24 cellular contexts compared by ENCODE assay signal in the genomic region with DNA sequence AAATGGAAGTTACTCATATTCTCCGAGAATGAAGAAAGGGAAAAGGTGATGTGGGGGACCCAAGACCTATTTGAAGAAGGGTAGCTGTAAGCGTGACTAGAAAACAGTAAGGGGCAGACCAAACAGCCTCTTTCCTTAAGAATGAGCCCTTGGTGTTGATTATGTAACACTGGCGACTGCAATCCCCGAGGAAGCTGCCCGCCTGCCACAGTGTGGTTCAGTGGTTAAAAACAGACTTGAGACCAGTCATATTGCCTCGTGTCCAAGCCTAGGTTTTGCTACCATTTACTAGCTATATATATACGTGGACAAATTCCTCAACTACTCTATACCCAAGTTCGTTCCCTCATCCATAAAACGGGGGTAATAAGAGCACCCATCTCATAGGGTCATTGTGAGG. TPM values are rescaled to one million over a fixed set of nuclear protein-coding genes. Genes with fewer than 3 reads are reported as not detected.
"Had no signal": no experiment of that assay in that cellular context is flagged by ENCODE, and none has a peak within 500 bp of the region (broad histone marks: within the 10 kb centered on the region; RNA-seq: fewer than 3 reads in every experiment).

No MANE protein-coding gene starts in this region.

- H3K27ac ChIP-seq: foreskin keratinocyte, pancreas, psoas muscle, right atrium auricular region, tibial nerve, uterus had no signal

- DNase-seq: activated CD4-positive, alpha-beta T cell treated with anti-CD3 and anti-CD28 coated beads for 48 hours; activated CD8-positive, alpha-beta T cell treated with anti-CD3 and anti-CD28 coated beads, Interleukin-2, amount 10 ng/mL, durations not matched to agents 7 days and 5 days; activated gamma-delta T cell; aorta; caudate nucleus; effector CD4-positive, alpha-beta T cell; erythroblast; foreskin keratinocyte; left colon; mesenchymal stem cell; nephron progenitor cell; pancreas; psoas muscle; stimulated activated CD4-positive, alpha-beta T cell treated with anti-CD3 and anti-CD28 coated beads, Interleukin-12 subunit alpha, Interleukin-12 subunit beta, amount 100 ng/mL, for 4 hours; stimulated activated CD4-positive, alpha-beta T cell treated with anti-CD3 and anti-CD28 coated beads, Interleukin-4, amount 100 ng/mL, for 4 hours; substantia nigra; uterus had no signal

- H3K27ac Mint-ChIP-seq: activated CD8-positive, alpha-beta T cell treated with anti-CD3 and anti-CD28 coated beads, Interleukin-2, amount 10 ng/mL, durations not matched to agents 7 days and 5 days; activated naive CD4-positive, alpha-beta T cell treated with anti-CD3 and anti-CD28 coated beads, Interleukin-2, amount 50 U/mL, for 24 hours; activated T-helper 1 cell treated with anti-CD3 and anti-CD28 coated beads, Interleukin-12 subunit alpha, Interleukin-12 subunit beta, Interleukin-2, Interleukin-4 antibody, amounts not matched to agents 30 ng/mL and 10 ng/mL and 1 ng/mL, durations not matched to agents 14 hours and 24 hours and 36 hours; brain; dendritic cell treated with granulocyte-macrophage colony-stimulating factor and Interleukin-4, amounts not matched to agents 40 ng/mL and 50 ng/mL, for 4 days; nephron progenitor cell; stimulated activated naive CD8-positive, alpha-beta T cell treated with anti-CD3 and anti-CD28 coated beads, Interleukin-15, Interleukin-2, amounts not matched to agents 100 ng/mL and 50 ng/mL, for 24 hours had no signal

- H3K4me1 Mint-ChIP-seq: activated naive CD4-positive, alpha-beta T cell treated with anti-CD3 and anti-CD28 coated beads, Interleukin-2, amount 50 U/mL, for 24 hours had no signal

- H3K4me1 ChIP-seq: pancreas, uterus had no signal

- ATAC-seq: activated CD8-positive, alpha-beta T cell treated with anti-CD3 and anti-CD28 coated beads, Interleukin-2, amount 10 ng/mL, durations not matched to agents 7 days and 5 days; foreskin keratinocyte; left colon; pancreas; psoas muscle had no signal

- H3K27me3 ChIP-seq: foreskin keratinocyte, pancreas, right atrium auricular region, tibial nerve, uterus had no signal

- H3K4me3 Mint-ChIP-seq: activated CD8-positive, alpha-beta T cell treated with anti-CD3 and anti-CD28 coated beads, Interleukin-2, amount 10 ng/mL, durations not matched to agents 7 days and 5 days; activated naive CD4-positive, alpha-beta T cell treated with anti-CD3 and anti-CD28 coated beads, Interleukin-2, amount 50 U/mL, for 24 hours; activated T-helper 1 cell treated with anti-CD3 and anti-CD28 coated beads, Interleukin-12 subunit alpha, Interleukin-12 subunit beta, Interleukin-2, Interleukin-4 antibody, amounts not matched to agents 30 ng/mL and 10 ng/mL and 1 ng/mL, durations not matched to agents 14 hours and 24 hours and 36 hours; brain; dendritic cell treated with granulocyte-macrophage colony-stimulating factor and Interleukin-4, amounts not matched to agents 40 ng/mL and 50 ng/mL, for 4 days; nephron progenitor cell; stimulated activated naive CD8-positive, alpha-beta T cell treated with anti-CD3 and anti-CD28 coated beads, Interleukin-15, Interleukin-2, amounts not matched to agents 100 ng/mL and 50 ng/mL, for 24 hours had no signal

- H3K9me3 Mint-ChIP-seq: activated T-helper 1 cell treated with anti-CD3 and anti-CD28 coated beads, Interleukin-12 subunit alpha, Interleukin-12 subunit beta, Interleukin-2, Interleukin-4 antibody, amounts not matched to agents 30 ng/mL and 10 ng/mL and 1 ng/mL, durations not matched to agents 14 hours and 24 hours and 36 hours had no signal

- H3K36me3 Mint-ChIP-seq: activated naive CD4-positive, alpha-beta T cell treated with anti-CD3 and anti-CD28 coated beads, Interleukin-2, amount 50 U/mL, for 24 hours had no signal

- H3K36me3 ChIP-seq: pancreas, right atrium auricular region, tibial nerve, uterus had no signal

- H3K9me3 ChIP-seq: pancreas, psoas muscle, tibial nerve, uterus had no signal

- H3K4me3 ChIP-seq: pancreas, psoas muscle, right atrium auricular region, tibial nerve, uterus had no signal

RNA-seq across cellular contexts. Expression of gene SSPN, which starts 49.1 kb away (rescaled TPM):
- total RNA-seq: activated CD8-positive, alpha-beta T cell treated with anti-CD3 and anti-CD28 coated beads, Interleukin-2, amount 10 ng/mL, durations not matched to agents 7 days and 5 days; activated T-helper 1 cell treated with anti-CD3 and anti-CD28 coated beads, Interleukin-12 subunit alpha, Interleukin-12 subunit beta, Interleukin-2, Interleukin-4 antibody, amounts not matched to agents 30 ng/mL and 10 ng/mL and 1 ng/mL, durations not matched to agents 14 hours and 24 hours and 36 hours had no signal
